Comparison of ENCODE assay signal across 8 cellular contexts in genomic region chr16:67431077-67431804, GRCh38. TPM values are rescaled to one million over a fixed set of nuclear protein-coding genes. Genes with fewer than 3 reads are reported as not detected.
DNase-seq lines count a peak whose midpoint lies in the region; ATAC-seq and TF ChIP-seq lines count a peak whose summit lies in the region.

TSS of gene HSD11B2 (plus strand) at chr16:67431121. CDS start at chr16:67431249, 128 bp downstream.

- H3K79me2 ChIP-seq in osteoblast (ENCODE audit: insufficient read depth, low read length) = no peaks in the 10 kb centered on the region

- no peaks in the 10 kb centered on the region for H3K36me3 Mint-ChIP-seq in activated naive CD4-positive, alpha-beta T cell treated with anti-CD3 and anti-CD28 coated beads, Interleukin-2, amount 10 ng/mL, durations not matched to agents 7 days and 5 days

- no peak within 1 kb of the TSS for H3K27ac ChIP-seq in osteoblast (ENCODE audit: low read depth, low read length)

- H3K4me1 Mint-ChIP-seq in activated naive CD4-positive, alpha-beta T cell treated with anti-CD3 and anti-CD28 coated beads, Interleukin-2, amount 10 ng/mL, durations not matched to agents 7 days and 5 days = peaks cover 10% of the 10 kb centered on the region

- H3K27me3 ChIP-seq in osteoblast (ENCODE audit: insufficient read depth, low read length) = peaks cover 27% of the 10 kb centered on the region

- peaks cover 3% of the 10 kb centered on the region for H3K4me1 ChIP-seq in osteoblast (ENCODE audit: insufficient read depth, low read length)

- H3K27me3 Mint-ChIP-seq in activated naive CD4-positive, alpha-beta T cell treated with anti-CD3 and anti-CD28 coated beads, Interleukin-2, amount 10 ng/mL, durations not matched to agents 7 days and 5 days = peaks cover 73% of the 10 kb centered on the region

- peak within 1 kb of the TSS; percentile 70 for H3K4me2 ChIP-seq in osteoblast (ENCODE audit: insufficient read depth, low read length)

- CTCF ChIA-PET in activated naive CD4-positive, alpha-beta T cell treated with anti-CD3 and anti-CD28 coated beads, Interleukin-2, amount 10 ng/mL, durations not matched to agents 7 days and 5 days (lab: Charles Lee) = interaction anchor here (1.1 to 4.9 kb wide), 2 partner anchors 16 to 83 kb away, joined by 4 to 24 read pairs; no protein-coding TSS in a partner anchor

- H3K27ac Mint-ChIP-seq in activated naive CD4-positive, alpha-beta T cell treated with anti-CD3 and anti-CD28 coated beads, Interleukin-2, amount 10 ng/mL, durations not matched to agents 7 days and 5 days = no peak within 1 kb of the TSS

- peak; percentile 63 for DNase-seq in NCI-H345 (lab: John Stamatoyannopoulos, UW)
- no peak for DNase-seq in NCI-H345 treated with DMSO at 0.1 percent for 48 hours (lab: John Stamatoyannopoulos, UW; ENCODE audit: unreplicated experiment)
- DNase-seq in NCI-H2227 treated with DMSO at 0.1 percent for 48 hours (lab: John Stamatoyannopoulos, UW) = peak; percentile 31
- DNase-seq in activated naive CD4-positive, alpha-beta T cell treated with anti-CD3 and anti-CD28 coated beads, Interleukin-2, amount 10 ng/mL, durations not matched to agents 7 days and 5 days = peak; percentile 31
- DNase-seq in Right ventricle myocardium superior = peak; percentile 72
- peak; percentile 98 for DNase-seq in osteoblast (ENCODE audit: insufficient read length, low spot score, missing footprints)
- no peak for DNase-seq in NCI-H2029 (lab: John Stamatoyannopoulos, UW)

- no peaks in the 10 kb centered on the region for H3K9me3 ChIP-seq in osteoblast (ENCODE audit: low read depth, low read length)

- intact Hi-C loops in Right ventricle myocardium superior (cut with DNase I) = no loop called here

- no peaks in the 10 kb centered on the region for H3K36me3 ChIP-seq in osteoblast (ENCODE audit: insufficient read depth, low read length)

- peaks cover 17% of the 10 kb centered on the region for H4K20me1 ChIP-seq in osteoblast (ENCODE audit: insufficient read depth, low read length)

- no peak for TF ChIP-seq CTCF in osteoblast (IDR thresholded peaks at IDR 0.05; ENCODE audit: extremely low read depth, low read depth, low read length)

- peak within 1 kb of the TSS; percentile 57 for H3K4me3 ChIP-seq in osteoblast (ENCODE audit: insufficient read depth, low read length)

- ATAC-seq in Right ventricle myocardium superior (ENCODE audit: poor library complexity) (peak; percentile 55), GM21737 (IDR thresholded peaks at IDR 0.05; ENCODE audit: unreplicated experiment) (no peak)

- no peaks in the 10 kb centered on the region for H3K9me3 Mint-ChIP-seq in activated naive CD4-positive, alpha-beta T cell treated with anti-CD3 and anti-CD28 coated beads, Interleukin-2, amount 10 ng/mL, durations not matched to agents 7 days and 5 days

- no peak within 1 kb of the TSS for H2AFZ ChIP-seq in osteoblast (ENCODE audit: low read length)

- peak within 1 kb of the TSS; percentile 73 for H3K4me3 Mint-ChIP-seq in activated naive CD4-positive, alpha-beta T cell treated with anti-CD3 and anti-CD28 coated beads, Interleukin-2, amount 10 ng/mL, durations not matched to agents 7 days and 5 days

RNA-seq across cellular contexts. Expression of gene HSD11B2, which starts in this region (rescaled TPM):
- total RNA-seq in Right ventricle myocardium superior (0.89 TPM), osteoblast (not detected in 2 replicates)

Comparison
In these comparisons a context has a peak if more than half of its experiments do, and no peak if none do; other contexts are left out.
1. DNase-seq: peak in NCI-H345 (single experiment), NCI-H2227 treated with DMSO at 0.1 percent for 48 hours (single experiment) and activated naive CD4-positive, alpha-beta T cell treated with anti-CD3 and anti-CD28 coated beads, Interleukin-2, amount 10 ng/mL, durations not matched to agents 7 days and 5 days (single experiment); none in NCI-H345 treated with DMSO at 0.1 percent for 48 hours (single experiment) and NCI-H2029 (single experiment).
2. Peak in DNase-seq and ATAC-seq in Right ventricle myocardium superior; RNA of the gene not detected or under 1 TPM.
3. Peak in DNase-seq, H3K4me3 ChIP-seq and H3K4me2 ChIP-seq in osteoblast; RNA of the gene not detected or under 1 TPM.